ENCODE assay signal across 8 cellular contexts in the genomic region with DNA sequence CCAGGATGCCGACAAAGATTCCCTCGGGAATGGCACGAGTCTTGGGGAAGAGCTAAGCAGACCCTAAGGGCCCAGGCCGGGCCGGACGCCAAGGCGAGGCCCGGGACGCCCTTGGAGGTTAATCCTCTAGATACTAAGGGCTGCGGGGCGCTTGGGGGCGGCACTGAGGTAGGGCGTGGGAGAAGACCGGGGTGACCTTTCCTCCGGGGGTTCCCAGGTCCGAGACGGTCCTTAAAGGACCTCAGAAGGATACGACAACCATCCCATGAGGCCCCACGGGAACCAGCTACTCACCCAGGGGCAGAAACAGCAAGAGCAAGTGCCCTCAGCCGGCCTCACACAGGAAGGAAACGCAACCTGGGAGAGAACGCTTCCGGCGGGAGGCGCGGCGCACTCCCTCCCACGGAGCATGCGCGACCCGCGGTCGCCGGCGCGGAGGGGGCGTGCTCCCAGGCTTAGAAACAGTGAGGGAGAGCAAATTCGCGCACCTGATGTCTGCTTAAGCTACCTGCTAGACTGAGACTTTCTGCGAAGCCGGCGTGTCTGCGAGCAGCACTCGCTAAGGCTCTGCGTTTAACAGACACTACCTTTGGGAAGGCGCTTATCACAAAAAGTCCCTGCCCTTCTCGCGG. TPM values are rescaled to one million over a fixed set of nuclear protein-coding genes. Genes with fewer than 3 reads are reported as not detected.
DNase-seq lines count a peak whose midpoint lies in the region; ATAC-seq and TF ChIP-seq lines count a peak whose summit lies in the region.

A gene with protein sequence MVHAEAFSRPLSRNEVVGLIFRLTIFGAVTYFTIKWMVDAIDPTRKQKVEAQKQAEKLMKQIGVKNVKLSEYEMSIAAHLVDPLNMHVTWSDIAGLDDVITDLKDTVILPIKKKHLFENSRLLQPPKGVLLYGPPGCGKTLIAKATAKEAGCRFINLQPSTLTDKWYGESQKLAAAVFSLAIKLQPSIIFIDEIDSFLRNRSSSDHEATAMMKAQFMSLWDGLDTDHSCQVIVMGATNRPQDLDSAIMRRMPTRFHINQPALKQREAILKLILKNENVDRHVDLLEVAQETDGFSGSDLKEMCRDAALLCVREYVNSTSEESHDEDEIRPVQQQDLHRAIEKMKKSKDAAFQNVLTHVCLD (minus strand): TSS at position 354 of the 632 bp plus-strand sequence. CDS start 3,627 bp downstream, outside the sequence.

- peak within 1 kb of the TSS; percentile 82 for H3K4me3 ChIP-seq in neuron (ENCODE audit: low read length)

- peak within 1 kb of the TSS; percentile 74 for H3K27ac ChIP-seq in foreskin keratinocyte

- TF ChIP-seq CTCF in foreskin keratinocyte (conservative IDR thresholded peaks at IDR 0.05): peak; percentile 47
- no peak for TF ChIP-seq CTCF in subcutaneous adipose tissue (IDR thresholded peaks at IDR 0.05; ENCODE audit: low read depth)

- H2AFZ ChIP-seq in neuron (ENCODE audit: low read depth, low read length): peak within 1 kb of the TSS; percentile 87

- no peaks in the 10 kb centered on the region for H3K9me3 ChIP-seq in neuron (ENCODE audit: low read length)

- peaks cover 3% of the 10 kb centered on the region for H3K36me3 ChIP-seq in neuron (ENCODE audit: insufficient read depth, low read length)

- H3K4me1 ChIP-seq in foreskin keratinocyte (peaks cover 11% of the 10 kb centered on the region), neuron (ENCODE audit: insufficient read depth, low read length) (peaks cover 13% of the 10 kb centered on the region)

- DNase-seq in ELF-1 (ENCODE audit: low read depth, low spot score) (peak; percentile 95), GOT3 (lab: John Stamatoyannopoulos, UW) (peak; percentile 50), LoVo (ENCODE audit: low spot score) (peak; percentile 91), SHP77 (lab: John Stamatoyannopoulos, UW) (peak; percentile 78 to 80), activated gamma-delta T cell treated with Interleukin-2 at 50 U/mL for 16 hours (peak; percentile 87), foreskin keratinocyte (peak; percentile 70 to 84)

- H3K27me3 ChIP-seq in foreskin keratinocyte (no peaks in the 10 kb centered on the region), neuron (ENCODE audit: insufficient read depth, low read length) (no peaks in the 10 kb centered on the region)

- ATAC-seq in foreskin keratinocyte: peak; percentile 93

RNA-seq across cellular contexts. Expression of the gene that starts here (rescaled TPM):
- total RNA-seq in foreskin keratinocyte (29.1 and 30.2 TPM in 2 replicates), subcutaneous adipose tissue (10 to 100 TPM; 29.6 to 45.8 (median 33.8) TPM)
- 11.1 and 13.1 TPM in 2 replicates for polyA plus RNA-seq in foreskin keratinocyte

Comparison
In these comparisons a context has a peak if more than half of its experiments do, and no peak if none do; other contexts are left out.
1. Peak in every context shown above with its lines: DNase-seq, ATAC-seq, H3K4me3 ChIP-seq and H3K27ac ChIP-seq.